ENCODE assay signal across 8 cellular contexts in the genomic region with DNA sequence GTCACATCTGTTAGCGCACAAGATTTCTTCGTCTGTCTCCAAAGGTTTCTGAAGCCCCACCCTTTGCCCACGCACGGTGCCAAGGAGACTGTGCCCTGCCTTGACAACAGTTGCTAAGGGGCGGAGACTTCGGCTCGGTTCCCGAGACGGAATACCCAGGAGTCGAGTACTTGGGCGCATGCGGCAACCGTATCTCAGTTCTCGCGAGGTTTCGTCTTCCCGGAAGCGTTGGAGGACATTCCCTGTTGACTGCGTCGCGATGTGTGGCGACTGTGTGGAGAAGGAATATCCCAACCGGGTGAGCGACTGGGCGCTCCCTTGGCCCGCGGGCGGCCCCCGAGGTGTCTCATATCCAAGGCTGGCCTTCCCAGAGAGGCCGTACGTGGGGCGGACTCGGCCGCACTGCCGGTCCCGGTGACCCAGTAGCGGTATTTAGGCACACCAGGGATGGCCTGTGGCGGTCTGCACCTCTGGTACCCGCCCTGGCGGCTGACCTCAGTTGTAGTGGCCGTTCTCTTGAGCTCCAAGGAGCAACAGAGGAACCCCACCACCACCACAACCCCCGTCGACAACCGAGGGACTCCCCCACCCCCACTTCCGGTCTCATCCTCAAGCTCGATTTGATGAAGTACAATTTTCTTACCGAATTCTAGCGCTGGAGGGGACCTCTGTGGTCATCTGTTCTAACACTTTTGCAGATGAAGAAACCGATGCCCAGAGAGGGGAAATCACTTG.
A peak's percentile ranks its signal among the peaks of the same experiment; 100 is the strongest.
DNase-seq lines count a peak whose midpoint lies in the region; ATAC-seq lines count a peak whose summit lies in the region.

A gene (plus strand): TSS at position 219 of the 735 bp plus-strand sequence. CDS start 41 bp downstream, at position 260.

- peaks cover 0 to 33% (median 8%) of the 10 kb centered on the region in 11 experiments; a peak in 13 of 22 replicates for H4K20me1 ChIP-seq in BLaER1 treated with 17β-estradiol and CSF1 and Interleukin-3, amounts not matched to agents 10 nM and 100 nM

- H3K36me3 ChIP-seq in BLaER1 treated with 17β-estradiol and CSF1 and Interleukin-3, amounts not matched to agents 10 nM and 100 nM, result peaks cover 6 to 36% (median 22%) of the 10 kb centered on the region in 11 experiments; a peak in 20 of 22 replicates

- H3K9ac ChIP-seq in BLaER1 treated with 17β-estradiol and CSF1 and Interleukin-3, amounts not matched to agents 10 nM and 100 nM, result peak within 1 kb of the TSS; percentile 97 to 99 (median 98)

- H3K27me3 ChIP-seq in BLaER1 treated with 17β-estradiol and CSF1 and Interleukin-3, amounts not matched to agents 10 nM and 100 nM, result no peaks in the 10 kb centered on the region

- peaks cover 12 to 35% (median 19%) of the 10 kb centered on the region in 10 experiments for H3K4me1 ChIP-seq in BLaER1 treated with 17β-estradiol and CSF1 and Interleukin-3, amounts not matched to agents 10 nM and 100 nM

- peak within 1 kb of the TSS; percentile 89 to 99 (median 95) for H3K4me2 ChIP-seq in BLaER1 treated with 17β-estradiol and CSF1 and Interleukin-3, amounts not matched to agents 10 nM and 100 nM

- H3K4me3 ChIP-seq in BLaER1 treated with 17β-estradiol and CSF1 and Interleukin-3, amounts not matched to agents 10 nM and 100 nM, result peak within 1 kb of the TSS; percentile 81 to 99 (median 91)

- ATAC-seq in GM19351 (IDR thresholded peaks at IDR 0.05; ENCODE audit: unreplicated experiment) (peak; percentile 95), HG03521 (IDR thresholded peaks at IDR 0.05; ENCODE audit: unreplicated experiment) (peak; percentile 97)

- DNase-seq in NCI-H748 (lab: John Stamatoyannopoulos, UW; ENCODE audit: unreplicated experiment) (peak; percentile 99), dedifferentiated amniotic fluid mesenchymal stem cell (ENCODE audit: extremely low spot score) (peak; percentile 100), left kidney (ENCODE audit: low read depth, low spot score) (peak; percentile 100)
- peak; percentile 98 for DNase-seq in activated CD4-positive, alpha-beta T cell treated with anti-CD3 and anti-CD28 coated beads, Interleukin-2, amount 50 U/mL, for 1 hour
- peak; percentile 98 for DNase-seq in stimulated activated CD4-positive, alpha-beta T cell treated with anti-CD3 and anti-CD28 coated beads, Interleukin-2, amount 100 ng/mL, for 24 hours

- H3K9me3 ChIP-seq in BLaER1 treated with 17β-estradiol and CSF1 and Interleukin-3, amounts not matched to agents 10 nM and 100 nM (replicated peaks in 1 of 11), result peaks cover 0 to 14% (median 9%) of the 10 kb centered on the region in 11 experiments; a peak in 14 of 22 replicates

- peak within 1 kb of the TSS; percentile 98 to 100 (median 99) for H3K27ac ChIP-seq in BLaER1 treated with 17β-estradiol and CSF1 and Interleukin-3, amounts not matched to agents 10 nM and 100 nM

Comparison
In these comparisons a context has a peak if more than half of its experiments do, and no peak if none do; other contexts are left out.
1. Peak in every context shown above with its lines: DNase-seq, ATAC-seq, H3K4me3 ChIP-seq and H3K27ac ChIP-seq.